ENCODE assay signal across 8 cellular contexts in genomic region chr1:11690669-11691301, GRCh38. TPM values are rescaled to one million over a fixed set of nuclear protein-coding genes. Genes with fewer than 3 reads are reported as not detected.
DNase-seq lines count a peak whose midpoint lies in the region; ATAC-seq, FAIRE-seq and TF ChIP-seq lines count a peak whose summit lies in the region.

No MANE protein-coding gene starts in this region.

- H3K27ac ChIP-seq in AG04450 (ENCODE audit: low read depth, low read length): no peak overlapping the region
- H3K27ac ChIP-seq in breast epithelium: no peak overlapping the region

- H3K27me3 ChIP-seq in AG04450 (ENCODE audit: control insufficient read depth, insufficient read depth, low read length) (peaks cover 58% of the 10 kb centered on the region), breast epithelium (peaks cover 6 to 31% of the 10 kb centered on the region in 2 donors), BE2C (peaks cover 42% of the 10 kb centered on the region)

- H3K4me3 ChIP-seq in AG04450 (ENCODE audit: low read depth, low read length) (peak overlapping the region; percentile 10; the same call in 1 of the 2 replicates), breast epithelium (peak overlapping the region in 2 of 3 donors; percentile 54 to 69), mucosa of descending colon (no peak overlapping the region), BE2C (ENCODE audit: low read depth, low read length) (no peak overlapping the region; the same call in 1 of the 2 replicates)
- peak overlapping the region; percentile 62 for H3K4me3 ChIP-seq in Jurkat, Clone E6-1 (ENCODE audit: low read length)

- in situ Hi-C loops in ACHN (cut with HindIII; ENCODE audit: low pct_ligation_motif_present, low pct_unique_long_range_greater_than_20kb, low sequenced_read_pairs): no loop called here

- no peak for TF ChIP-seq POLR2A in breast epithelium (IDR thresholded peaks at IDR 0.05)
- TF ChIP-seq POLR2A in H54 (IDR thresholded peaks at IDR 0.05; ENCODE audit: low read depth, low read length): no peak

- intact Hi-C loops in breast epithelium (cut with DNase I; ENCODE audit: low total_unique reads) (no loop called here), mucosa of descending colon (cut with DNase I, micrococcal nuclease) (no loop called here)

- peaks cover 11% of the 10 kb centered on the region in 2 donors for H3K4me1 ChIP-seq in breast epithelium
- peaks cover 14% of the 10 kb centered on the region for H3K4me1 ChIP-seq in mucosa of descending colon (ENCODE audit: low read depth)
- H3K4me1 ChIP-seq in BE2C: no peaks in the 10 kb centered on the region

- DNase-seq in AG04450 (ENCODE audit: low read depth, low spot score) (no peak), breast epithelium (ENCODE audit: low spot score in 2 of 2) (no peak), mucosa of descending colon (no peak), H54 (ENCODE audit: insufficient read length, low spot score) (no peak), ACHN (no peak), BE2C (no peak), SHP77 (lab: John Stamatoyannopoulos, UW) (no peak)
- DNase-seq in Jurkat, Clone E6-1 (ENCODE audit: low read depth, low spot score): no peak

- ATAC-seq in mucosa of descending colon: peak; percentile 58

- no peak for FAIRE-seq in H54 (lab: Jason Lieb, UNC)

- CTCF ChIA-PET in AG04450 (lab: Charles Lee): interaction anchor here (1.4 kb wide), 2 partner anchors 27 to 29 kb away, joined by 3 read pairs; partner anchors contain the start of gene FBXO6

- no peaks in the 10 kb centered on the region for H3K36me3 ChIP-seq in breast epithelium
- H3K36me3 ChIP-seq in mucosa of descending colon (ENCODE audit: low read depth): no peaks in the 10 kb centered on the region
- no peaks in the 10 kb centered on the region for H3K36me3 ChIP-seq in BE2C

- POLR2A ChIA-PET in AG04450 (lab: Yijun Ruan, JAX): no interaction called here

- no peak for TF ChIP-seq CTCF in AG04450 (IDR thresholded peaks at IDR 0.05; ENCODE audit: low read depth, low read length)
- no peak for TF ChIP-seq CTCF in breast epithelium (IDR thresholded peaks at IDR 0.05)
- TF ChIP-seq CTCF in mucosa of descending colon (IDR thresholded peaks at IDR 0.05): no peak
- no peak for TF ChIP-seq CTCF in BE2C (IDR thresholded peaks at IDR 0.05; ENCODE audit: low read depth, low read length)

- no peaks in the 10 kb centered on the region for H3K9me3 ChIP-seq in AG04450 (ENCODE audit: control insufficient read depth, insufficient read depth, low read length)
- H3K9me3 ChIP-seq in breast epithelium: no peaks in the 10 kb centered on the region
- no peaks in the 10 kb centered on the region for H3K9me3 ChIP-seq in mucosa of descending colon
- no peaks in the 10 kb centered on the region for H3K9me3 ChIP-seq in BE2C

RNA-seq across cellular contexts. Expression of gene DRAXIN, which starts 0.7 kb away (rescaled TPM):
- 0.04 and 0.05 TPM in 2 replicates for polyA plus RNA-seq in AG04450 (2011; rRNA removed)
- polyA minus RNA-seq in AG04450 (2011; rRNA and poly(A)+ RNA removed): 0.04 and 0.05 TPM in 2 replicates
- 1.4 TPM for polyA plus RNA-seq in Jurkat, Clone E6-1 (2012; ENCODE audit: insufficient read depth, insufficient read length)
- total RNA-seq in breast epithelium (under 1 TPM; under 0.01 to 0.15 (median under 0.01) TPM), mucosa of descending colon (under 1 TPM; 0.10 to 0.19 (median 0.17) TPM)
- polyA plus RNA-seq in BE2C (2012; ENCODE audit: insufficient read depth, insufficient read length, low read depth): 0.09 TPM

RNA-seq across cellular contexts. Expression of gene MAD2L2, which starts 9.8 kb away (rescaled TPM):
- 34.9 and 41.7 TPM in 2 replicates for polyA plus RNA-seq in AG04450 (2011; rRNA removed)
- polyA minus RNA-seq in AG04450 (2011; rRNA and poly(A)+ RNA removed): 29.8 and 39.7 TPM in 2 replicates
- 178 TPM for polyA plus RNA-seq in Jurkat, Clone E6-1 (2012; ENCODE audit: insufficient read depth, insufficient read length)
- total RNA-seq in breast epithelium (10 to 100 TPM; 31.8 to 58.7 (median 47.7) TPM), mucosa of descending colon (10 to 100 TPM in 2 of 3 donors, 1 to 10 TPM in 1; 5.1 to 21.2 (median 16.3) TPM)
- polyA plus RNA-seq in BE2C (2012; ENCODE audit: insufficient read depth, insufficient read length, low read depth): 84.5 TPM

RNA-seq across cellular contexts. Expression of gene FBXO6, which starts 26.8 kb away (rescaled TPM):
- 6.9 and 8.0 TPM in 2 replicates for polyA plus RNA-seq in AG04450 (2011; rRNA removed)
- 4.1 and 6.7 TPM in 2 replicates for polyA minus RNA-seq in AG04450 (2011; rRNA and poly(A)+ RNA removed)
- polyA plus RNA-seq in Jurkat, Clone E6-1 (2012; ENCODE audit: insufficient read depth, insufficient read length): 16.1 TPM
- total RNA-seq in breast epithelium (10 to 100 TPM; 10.2 to 17.0 (median 16.5) TPM), mucosa of descending colon (1 to 10 TPM; 3.8 to 7.5 (median 6.3) TPM)
- 2.1 TPM for polyA plus RNA-seq in BE2C (2012; ENCODE audit: insufficient read depth, insufficient read length, low read depth)

RNA-seq across cellular contexts. Expression of gene FBXO44, which starts 36.1 kb away (rescaled TPM):
- 12.3 and 14.8 TPM in 2 replicates for polyA plus RNA-seq in AG04450 (2011; rRNA removed)
- polyA minus RNA-seq in AG04450 (2011; rRNA and poly(A)+ RNA removed): 9.8 and 12.7 TPM in 2 replicates
- 31.7 TPM for polyA plus RNA-seq in Jurkat, Clone E6-1 (2012; ENCODE audit: insufficient read depth, insufficient read length)
- total RNA-seq in breast epithelium: 10 to 100 TPM; 14.1 to 32.1 (median 31.3) TPM
- total RNA-seq in mucosa of descending colon: 10 to 100 TPM in 1 of 3 donors, 1 to 10 TPM in 2; 6.5 to 19.1 (median 6.6) TPM
- polyA plus RNA-seq in BE2C (2012; ENCODE audit: insufficient read depth, insufficient read length, low read depth): 30.0 TPM

RNA-seq across cellular contexts. Expression of gene FBXO2, which starts 36.6 kb away (rescaled TPM):
- 1.3 and 1.5 TPM in 2 replicates for polyA plus RNA-seq in AG04450 (2011; rRNA removed)
- polyA minus RNA-seq in AG04450 (2011; rRNA and poly(A)+ RNA removed): 0.39 and 1.0 TPM in 2 replicates
- 2.0 TPM for polyA plus RNA-seq in Jurkat, Clone E6-1 (2012; ENCODE audit: insufficient read depth, insufficient read length)
- total RNA-seq in breast epithelium (10 to 100 TPM in 2 of 3 donors, 1 to 10 TPM in 1; 1.3 to 49.3 (median 40.6) TPM), mucosa of descending colon (1 to 10 TPM in 1 of 3 donors, under 1 TPM in 2; 0.23 to 8.6 (median 0.63) TPM)
- 0.74 TPM for polyA plus RNA-seq in BE2C (2012; ENCODE audit: insufficient read depth, insufficient read length, low read depth)

Comparison
In these comparisons a context has a peak if more than half of its experiments do, and no peak if none do; other contexts are left out.
1. H3K4me3 ChIP-seq: peak in AG04450 (single experiment), Jurkat, Clone E6-1 (single experiment) and breast epithelium (2 of 3); none in mucosa of descending colon (single experiment) and BE2C (single experiment).